ENCODE assay signal across 8 cellular contexts in genomic region chr19:35868823-35869326, GRCh38. TPM values are rescaled to one million over a fixed set of nuclear protein-coding genes. Genes with fewer than 3 reads are reported as not detected.
DNase-seq lines count a peak whose midpoint lies in the region; ATAC-seq and TF ChIP-seq lines count a peak whose summit lies in the region.

No MANE protein-coding gene starts in this region.

- DNase-seq in GM23248, result no peak
- DNase-seq in fibroblast of villous mesenchyme (ENCODE audit: low read depth), result no peak
- DNase-seq in kidney glomerular epithelial cell (lab: John Stamatoyannopoulos, UW), result no peak
- no peak for DNase-seq in activated CD4-positive, CD25-positive, alpha-beta regulatory T cell (lab: John Stamatoyannopoulos, UW)

- no peak overlapping the region for H3K27ac ChIP-seq in GM23248
- H3K27ac ChIP-seq in SU-DHL-6 (ENCODE audit: low read depth, low read length), result no peak overlapping the region

- H3K9ac ChIP-seq in GM23248 (no peak overlapping the region), SU-DHL-6 (ENCODE audit: low read length) (peak overlapping the region; percentile 49; the same call in 1 of the 2 replicates), skeletal muscle satellite cell (ENCODE audit: low read depth, low read length) (peak overlapping the region; percentile 26)

- H3K36me3 ChIP-seq in GM23248 (ENCODE audit: low read depth) (no peaks in the 10 kb centered on the region), SU-DHL-6 (ENCODE audit: low read length) (no peaks in the 10 kb centered on the region), skeletal muscle satellite cell (ENCODE audit: insufficient read depth, low read length) (no peaks in the 10 kb centered on the region)

- H3K9me3 ChIP-seq in GM23248 (ENCODE audit: low read depth) (no peaks in the 10 kb centered on the region), SU-DHL-6 (ENCODE audit: insufficient read depth, low read length) (no peaks in the 10 kb centered on the region), skeletal muscle satellite cell (replicated peaks; ENCODE audit: low read length) (no peaks in the 10 kb centered on the region)

- in situ Hi-C loops in GM23248 (cut with MboI), result no loop called here

- H3K4me1 ChIP-seq in GM23248 (ENCODE audit: insufficient read depth) (no peaks in the 10 kb centered on the region), skeletal muscle satellite cell (ENCODE audit: control insufficient read depth, insufficient read depth, low read length) (peaks cover 16% of the 10 kb centered on the region)

- H3K79me2 ChIP-seq in GM23248 (ENCODE audit: insufficient read depth) (no peaks in the 10 kb centered on the region), SU-DHL-6 (ENCODE audit: insufficient read depth, low read length) (no peaks in the 10 kb centered on the region)

- H3K4me3 ChIP-seq in GM23248, result peak overlapping the region; percentile 63
- H3K4me3 ChIP-seq in SU-DHL-6 (ENCODE audit: insufficient read depth, low read length, poor library complexity, severe bottlenecking), result peak overlapping the region; percentile 49
- H3K4me3 ChIP-seq in fibroblast of villous mesenchyme (ENCODE audit: low read depth, low read length), result peak overlapping the region; percentile 21
- peak overlapping the region; percentile 59 for H3K4me3 ChIP-seq in skeletal muscle satellite cell (ENCODE audit: low read length)

- no peak for ATAC-seq in HG02798 (IDR thresholded peaks at IDR 0.05; ENCODE audit: poor library complexity, unreplicated experiment)
- no peak for ATAC-seq in HG02870 (IDR thresholded peaks at IDR 0.05; ENCODE audit: unreplicated experiment)

- H4K20me1 ChIP-seq in GM23248 (ENCODE audit: insufficient read depth), result no peaks in the 10 kb centered on the region
- no peaks in the 10 kb centered on the region for H4K20me1 ChIP-seq in SU-DHL-6 (ENCODE audit: low read depth, low read length)

- 11 to 18% methylated on average over 4 to 8 of the region's 15 CpGs for WGBS in GM23248 (ENCODE audit: low coverage in 1 of 2, low lambda C conversion rate in 2 of 2, missing lambda C conversion rate in 2 of 2), 2 experiments

- H2AFZ ChIP-seq in GM23248 (peak overlapping the region; percentile 52), SU-DHL-6 (ENCODE audit: low read depth, low read length, severe bottlenecking) (no peak overlapping the region)

- no peaks in the 10 kb centered on the region for H3F3A ChIP-seq in GM23248 (ENCODE audit: insufficient read depth)
- H3F3A ChIP-seq in SU-DHL-6 (ENCODE audit: insufficient read depth), result no peaks in the 10 kb centered on the region

- TF ChIP-seq CTCF in SU-DHL-6 (IDR thresholded peaks at IDR 0.05; ENCODE audit: insufficient read depth, low read length, poor library complexity, severe bottlenecking) (no peak), fibroblast of villous mesenchyme (IDR thresholded peaks at IDR 0.05; ENCODE audit: insufficient read depth, low read depth, low read length) (no peak)

- no peaks in the 10 kb centered on the region for H3K9me2 ChIP-seq in GM23248 (ENCODE audit: insufficient read depth)
- no peaks in the 10 kb centered on the region for H3K9me2 ChIP-seq in SU-DHL-6 (replicated peaks; ENCODE audit: insufficient read depth, low read length)

- peak overlapping the region; percentile 55 for H3K4me2 ChIP-seq in GM23248 (ENCODE audit: unreplicated experiment)
- peak overlapping the region; percentile 77 for H3K4me2 ChIP-seq in SU-DHL-6 (ENCODE audit: low read depth, low read length, poor library complexity, severe bottlenecking)
- H3K4me2 ChIP-seq in skeletal muscle satellite cell (ENCODE audit: low read length), result peak overlapping the region; percentile 79

- H3K27me3 ChIP-seq in GM23248 (replicated peaks; ENCODE audit: insufficient read depth), result no peaks in the 10 kb centered on the region; the same call in 1 of the 2 replicates
- no peaks in the 10 kb centered on the region for H3K27me3 ChIP-seq in SU-DHL-6 (ENCODE audit: low read length)
- peaks cover 37% of the 10 kb centered on the region for H3K27me3 ChIP-seq in skeletal muscle satellite cell (ENCODE audit: control insufficient read depth, insufficient read depth, low read length)

RNA-seq across cellular contexts. Expression of gene APLP1, which starts 0.5 kb away (rescaled TPM):
- total RNA-seq in GM23248 (2014; rRNA removed; shearing (Covaris generic)), result 10.6 and 20.4 TPM in 2 replicates
- polyA plus RNA-seq in GM23248 (2016; fragmentation: Nextera tagmentation; extraction: Ambion mirVana), result 16.7 and 16.8 TPM in 2 replicates
- total RNA-seq in fibroblast of villous mesenchyme, result 3.5 and 4.2 TPM in 2 replicates
- 1.3 and 2.4 TPM in 2 replicates for total RNA-seq in skeletal muscle satellite cell (2012; rRNA removed)

RNA-seq across cellular contexts. Expression of gene KIRREL2, which starts 12.2 kb away (rescaled TPM):
- not detected in 2 replicates for total RNA-seq in GM23248 (2014; rRNA removed; shearing (Covaris generic))
- polyA plus RNA-seq in GM23248 (2016; fragmentation: Nextera tagmentation; extraction: Ambion mirVana), result not detected in 2 replicates
- total RNA-seq in fibroblast of villous mesenchyme, result under 0.01 TPM in 1 of 2 replicates, not detected in the other
- 0.22 TPM in 1 of 2 replicates, not detected in the other for total RNA-seq in skeletal muscle satellite cell (2012; rRNA removed)

RNA-seq across cellular contexts. Expression of gene NPHS1, which starts 16.6 kb away (rescaled TPM):
- not detected in 2 replicates for total RNA-seq in GM23248 (2014; rRNA removed; shearing (Covaris generic))
- polyA plus RNA-seq in GM23248 (2016; fragmentation: Nextera tagmentation; extraction: Ambion mirVana), result not detected in 2 replicates
- total RNA-seq in fibroblast of villous mesenchyme, result not detected in 2 replicates
- total RNA-seq in skeletal muscle satellite cell (2012; rRNA removed), result not detected in 2 replicates

RNA-seq across cellular contexts. Expression of gene NFKBID, which starts 31.5 kb away (rescaled TPM):
- total RNA-seq in GM23248 (2014; rRNA removed; shearing (Covaris generic)), result 5.0 and 7.6 TPM in 2 replicates
- 3.9 and 7.1 TPM in 2 replicates for polyA plus RNA-seq in GM23248 (2016; fragmentation: Nextera tagmentation; extraction: Ambion mirVana)
- total RNA-seq in fibroblast of villous mesenchyme, result 3.0 and 3.5 TPM in 2 replicates
- total RNA-seq in skeletal muscle satellite cell (2012; rRNA removed), result 3.5 and 6.3 TPM in 2 replicates

RNA-seq across cellular contexts. Expression of gene HCST, which starts 33.5 kb away (rescaled TPM):
- total RNA-seq in GM23248 (2014; rRNA removed; shearing (Covaris generic)), result not detected in 2 replicates
- 9.1 and 11.3 TPM in 2 replicates for polyA plus RNA-seq in GM23248 (2016; fragmentation: Nextera tagmentation; extraction: Ambion mirVana)
- 0.43 and 0.64 TPM in 2 replicates for total RNA-seq in fibroblast of villous mesenchyme
- total RNA-seq in skeletal muscle satellite cell (2012; rRNA removed), result 1.7 and 2.0 TPM in 2 replicates
